In genomic region chr7:95045236-95045923, GRCh38 we compare ENCODE assay signal across 9 cellular contexts.
DNase-seq lines count a peak whose midpoint lies in the region; ATAC-seq and TF ChIP-seq lines count a peak whose summit lies in the region.
"Had no signal": no experiment of that assay in that cellular context is flagged by ENCODE, and none has a peak within 500 bp of the region (broad histone marks: within the 10 kb centered on the region; RNA-seq: fewer than 3 reads in every experiment).

No MANE protein-coding gene starts in this region.

- no peaks in the 10 kb centered on the region for H3K27me3 ChIP-seq in DND-41 (ENCODE audit: insufficient read depth, low read length, poor library complexity)
- no peaks in the 10 kb centered on the region for H3K27me3 ChIP-seq in ovary

- TF ChIP-seq POLR2A in ovary (IDR thresholded peaks at IDR 0.05), result no peak
- no peak for TF ChIP-seq POLR2A in GM18505 (IDR thresholded peaks at IDR 0.05; ENCODE audit: borderline replicate concordance, extremely low read depth, insufficient read depth, insufficient read length)

- H3K4me3 ChIP-seq in DND-41 (ENCODE audit: low read depth in 1 of 2, low read length in 2 of 2) (no peak overlapping the region), mucosa of descending colon (no peak overlapping the region), ovary (no peak overlapping the region)

- TF ChIP-seq CTCF in DND-41 (IDR thresholded peaks at IDR 0.05; ENCODE audit: borderline replicate concordance, extremely low read depth, low read length, poor library complexity, severe bottlenecking) (peak; percentile 13), mucosa of descending colon (IDR thresholded peaks at IDR 0.05) (no peak), ovary (IDR thresholded peaks at IDR 0.05) (no peak)

- H3K27ac ChIP-seq in DND-41 (ENCODE audit: low read length) (no peak overlapping the region), ovary (no peak overlapping the region)

- WGBS in ovary, 3 donors, result 95 to 96% (median 95%) methylated on average over 8 of the region's 8 CpGs

- no peaks in the 10 kb centered on the region for H3K79me2 ChIP-seq in DND-41 (ENCODE audit: insufficient read depth, low read length)

- intact Hi-C loops in mucosa of descending colon (cut with DNase I, micrococcal nuclease), result no loop called here
- intact Hi-C loops in ovary (cut with DNase I), result no loop called here

- TF ChIP-seq EP300 in ovary (IDR thresholded peaks at IDR 0.05), result no peak

- ATAC-seq in DND-41 (ENCODE audit: insufficient read depth, low read depth), result no peak
- peak; percentile 73 for ATAC-seq in mucosa of descending colon
- ATAC-seq in HG02870 (IDR thresholded peaks at IDR 0.05; ENCODE audit: unreplicated experiment), result no peak
- no peak for ATAC-seq in HG02798 (IDR thresholded peaks at IDR 0.05; ENCODE audit: poor library complexity, unreplicated experiment)
- ATAC-seq in GM18505 (IDR thresholded peaks at IDR 0.05; ENCODE audit: unreplicated experiment), result no peak

- DNase-seq in DND-41 (no peak), LHCN-M2 (ENCODE audit: low read depth) (peak; percentile 76), astrocyte of the hippocampus (ENCODE audit: low read depth, low spot score) (peak; percentile 20), mucosa of descending colon (peak in 2 of 3 donors; percentile 25 to 43), ovary (no peak)
- DNase-seq: NCI-H1930 had no signal

- H3K4me2 ChIP-seq in DND-41 (ENCODE audit: insufficient read depth, low read length), result no peak overlapping the region

- no peak overlapping the region for H2AFZ ChIP-seq in DND-41 (ENCODE audit: low read depth, low read length)

- no peaks in the 10 kb centered on the region for H3K9me3 ChIP-seq in DND-41 (ENCODE audit: insufficient read depth, low read length, severe bottlenecking)
- H3K9me3 ChIP-seq in mucosa of descending colon, result no peaks in the 10 kb centered on the region
- H3K9me3 ChIP-seq in ovary, result no peaks in the 10 kb centered on the region

- H3K36me3 ChIP-seq in DND-41 (ENCODE audit: insufficient read depth, low read length), result no peaks in the 10 kb centered on the region
- H3K36me3 ChIP-seq in mucosa of descending colon (ENCODE audit: low read depth), result no peaks in the 10 kb centered on the region
- no peaks in the 10 kb centered on the region for H3K36me3 ChIP-seq in ovary

- H4K20me1 ChIP-seq in DND-41 (ENCODE audit: insufficient read depth, low read length), result no peaks in the 10 kb centered on the region

- no peaks in the 10 kb centered on the region for H3K4me1 ChIP-seq in DND-41 (ENCODE audit: insufficient read depth, low read length)
- no peaks in the 10 kb centered on the region for H3K4me1 ChIP-seq in mucosa of descending colon (ENCODE audit: low read depth)
- H3K4me1 ChIP-seq in ovary (ENCODE audit: insufficient read depth), result peaks cover 3% of the 10 kb centered on the region

- no peak overlapping the region for H3K9ac ChIP-seq in DND-41 (ENCODE audit: low read depth, low read length)

Comparison
In these comparisons a context has a peak if more than half of its experiments do, and no peak if none do; other contexts are left out.
1. DNase-seq: peak in LHCN-M2 (single experiment), astrocyte of the hippocampus (single experiment) and mucosa of descending colon (2 of 3); none in DND-41 (single experiment) and ovary (0 of 5).